Comparison of ENCODE assay signal across 8 cellular contexts in genomic region chr3:125742846-125743245, GRCh38.
A peak's percentile ranks its signal among the peaks of the same experiment; 100 is the strongest.
DNase-seq lines count a peak whose midpoint lies in the region; ATAC-seq and TF ChIP-seq lines count a peak whose summit lies in the region.
"Not testable (repeated sequence)": the region's sequence is repeated elsewhere in the genome, so short reads cannot be mapped to it uniquely, and the experiment has no call there.

No MANE protein-coding gene starts in this region.

- BruUV-seq in Panc1 (replicated peaks; lab: Mats Ljungman, UMichigan): not testable (repeated sequence)

- not testable (repeated sequence) for H3K27me3 ChIP-seq in Panc1 (ENCODE audit: control insufficient read depth, insufficient read depth, low read length)

- H3K36me3 ChIP-seq in Panc1 (ENCODE audit: control insufficient read depth, insufficient read depth, low read length): not testable (repeated sequence)

- POLR2A ChIA-PET in Panc1 (lab: Charles Lee); activated CD8-positive, alpha-beta T cell treated with anti-CD3 and anti-CD28 coated beads, Interleukin-2, amount 10 ng/mL, durations not matched to agents 7 days and 5 days (lab: Charles Lee): not testable (repeated sequence)

- CTCF ChIA-PET in Panc1 (lab: Charles Lee); activated CD8-positive, alpha-beta T cell treated with anti-CD3 and anti-CD28 coated beads, Interleukin-2, amount 10 ng/mL, durations not matched to agents 7 days and 5 days (lab: Charles Lee): not testable (repeated sequence)

- not testable (repeated sequence) for H3K4me3 Mint-ChIP-seq in activated CD8-positive, alpha-beta T cell treated with anti-CD3 and anti-CD28 coated beads, Interleukin-2, amount 10 ng/mL, durations not matched to agents 7 days and 5 days

- H3K4me1 ChIP-seq in Panc1 (ENCODE audit: control insufficient read depth, insufficient read depth, low read length): not testable (repeated sequence)

- H3K27ac ChIP-seq in Panc1 (ENCODE audit: low read length): not testable (repeated sequence)

- H3K27me3 Mint-ChIP-seq in activated CD8-positive, alpha-beta T cell treated with anti-CD3 and anti-CD28 coated beads, Interleukin-2, amount 10 ng/mL, durations not matched to agents 7 days and 5 days (ENCODE audit: low read depth): not testable (repeated sequence)

- intact Hi-C loops in Panc1 (cut with micrococcal nuclease; ENCODE audit: unreplicated experiment): not testable (repeated sequence)

- not testable (repeated sequence) for H3K27ac Mint-ChIP-seq in activated CD8-positive, alpha-beta T cell treated with anti-CD3 and anti-CD28 coated beads, Interleukin-2, amount 10 ng/mL, durations not matched to agents 7 days and 5 days

- not testable (repeated sequence) for H3K9me3 Mint-ChIP-seq in activated CD8-positive, alpha-beta T cell treated with anti-CD3 and anti-CD28 coated beads, Interleukin-2, amount 10 ng/mL, durations not matched to agents 7 days and 5 days (ENCODE audit: insufficient read depth)

- not testable (repeated sequence) for H3K9me3 ChIP-seq in Panc1 (ENCODE audit: control insufficient read depth, insufficient read depth, low read depth, low read length)

- H3K36me3 Mint-ChIP-seq in activated CD8-positive, alpha-beta T cell treated with anti-CD3 and anti-CD28 coated beads, Interleukin-2, amount 10 ng/mL, durations not matched to agents 7 days and 5 days (ENCODE audit: low read depth): not testable (repeated sequence)

- not testable (repeated sequence) for H3K4me3 ChIP-seq in AG10803 (ENCODE audit: low read length); GM12865 (ENCODE audit: low read depth, low read length); Jurkat, Clone E6-1 (ENCODE audit: low read length); Panc1 (ENCODE audit: low read depth in 2 of 2, low read length in 2 of 2); cardiac fibroblast (replicated peaks in 1 of 2; ENCODE audit: low read depth in 2 of 2, low read length in 2 of 2)

- not testable (repeated sequence) for ATAC-seq in Panc1; activated CD8-positive, alpha-beta T cell treated with anti-CD3 and anti-CD28 coated beads, Interleukin-2, amount 10 ng/mL, durations not matched to agents 7 days and 5 days

- H3K4me1 Mint-ChIP-seq in activated CD8-positive, alpha-beta T cell treated with anti-CD3 and anti-CD28 coated beads, Interleukin-2, amount 10 ng/mL, durations not matched to agents 7 days and 5 days (ENCODE audit: low read depth): not testable (repeated sequence)

- TF ChIP-seq CTCF in AG10803 (conservative IDR thresholded peaks at IDR 0.05; ENCODE audit: low read length): peak; percentile 29
- peak; percentile 46 for TF ChIP-seq CTCF in GM12865 (IDR thresholded peaks at IDR 0.05; ENCODE audit: insufficient read depth, low read depth, low read length, missing control alignments)
- peak; percentile 9; the same call in 1 of the 2 replicates for TF ChIP-seq CTCF in Panc1 (IDR thresholded peaks at IDR 0.05)
- peak; percentile 14 for TF ChIP-seq CTCF in cardiac fibroblast (IDR thresholded peaks at IDR 0.05; ENCODE audit: low read depth, low read length)

- in situ Hi-C loops in Panc1 (cut with HindIII; ENCODE audit: low pct_unique_long_range_greater_than_20kb, low sequenced_read_pairs): not testable (repeated sequence)

- DNase-seq in AG10803 (ENCODE audit: low read depth) (peak; percentile 40), GM12865 (ENCODE audit: low read depth) (peak; percentile 87), Panc1 (ENCODE audit: low read depth, low spot score) (peak; percentile 7), cardiac fibroblast (ENCODE audit: low read depth in 2 of 2) (peak; percentile 23 to 60), iPS-NIHi7 (ENCODE audit: extremely low spot score) (peak; percentile 26)
- DNase-seq in Jurkat, Clone E6-1 (ENCODE audit: low read depth, low spot score): peak; percentile 26
- peak; percentile 33 for DNase-seq in activated CD8-positive, alpha-beta T cell treated with anti-CD3 and anti-CD28 coated beads, Interleukin-2, amount 10 ng/mL, durations not matched to agents 7 days and 5 days
- DNase-seq in stimulated activated CD4-positive, alpha-beta T cell treated with anti-CD3 and anti-CD28 coated beads, Interleukin-2, amount 100 ng/mL, for 24 hours: peak; percentile 37 to 43

Comparison
In these comparisons a context has a peak if more than half of its experiments do, and no peak if none do; other contexts are left out.
1. DNase-seq: peak in every context shown above with its lines; median percentile 87 in GM12865; 42 in cardiac fibroblast; 40 in AG10803; 40 in stimulated activated CD4-positive, alpha-beta T cell treated with anti-CD3 and anti-CD28 coated beads, Interleukin-2, amount 100 ng/mL, for 24 hours; 33 in activated CD8-positive, alpha-beta T cell treated with anti-CD3 and anti-CD28 coated beads, Interleukin-2, amount 10 ng/mL, durations not matched to agents 7 days and 5 days; 26 in Jurkat, Clone E6-1; 26 in iPS-NIHi7; 7 in Panc1.